Comparison of ENCODE assay signal across 8 cellular contexts in the genomic region with DNA sequence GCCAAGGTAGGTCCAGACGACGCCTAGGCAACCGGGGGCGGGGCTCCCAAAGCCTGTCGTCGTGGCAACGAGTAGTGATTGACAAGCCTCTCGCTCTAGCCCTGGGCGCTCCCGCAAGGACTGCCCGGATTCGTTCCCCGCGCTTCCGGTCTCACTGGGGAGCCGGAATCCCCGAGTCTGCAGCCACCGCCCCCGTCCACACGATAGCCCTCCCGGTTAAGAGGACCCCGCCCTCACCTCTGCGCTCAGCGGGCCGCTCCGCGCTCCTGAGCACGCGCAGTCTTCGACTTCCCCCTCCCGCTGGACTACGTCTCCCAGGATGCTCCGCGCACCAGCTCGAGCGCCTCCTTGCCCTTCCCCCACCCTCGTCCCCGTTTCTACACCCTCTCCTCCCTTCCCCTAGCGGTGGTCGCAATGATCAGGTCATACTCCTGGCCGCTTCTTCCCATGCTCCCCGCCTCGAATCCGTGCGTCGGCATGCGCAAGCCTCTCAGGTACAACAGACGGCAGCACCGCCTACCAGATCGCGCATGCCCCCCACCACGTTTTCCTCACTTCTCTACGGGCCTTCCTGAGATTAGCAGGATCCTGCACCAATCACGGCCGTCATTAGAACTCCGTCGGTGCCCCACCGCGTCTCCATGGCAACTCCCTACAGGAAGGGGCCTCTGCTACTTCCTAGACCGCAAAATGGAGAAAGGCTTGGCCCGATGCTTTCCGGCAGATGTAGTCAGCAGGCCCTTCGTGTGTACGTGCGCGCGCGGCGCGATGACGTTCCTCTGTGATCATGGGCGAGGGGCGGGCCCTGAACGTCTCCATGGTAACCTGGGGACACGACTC. TPM values are rescaled to one million over a fixed set of nuclear protein-coding genes. Genes with fewer than 3 reads are reported as not detected.
DNase-seq lines count a peak whose midpoint lies in the region; ATAC-seq, FAIRE-seq and TF ChIP-seq lines count a peak whose summit lies in the region.

MZF1 (minus strand) TSS at position 518 of the 840 bp plus-strand sequence. CDS start 1,946 bp downstream, outside the sequence.

- no peak for TF ChIP-seq RAD21 in GM12878 (IDR thresholded peaks at IDR 0.05; ENCODE audit: insufficient read depth, low read depth, low read length)

- H3K4me2 ChIP-seq in GM12878 (ENCODE audit: control insufficient read depth, insufficient read depth), result peak within 1 kb of the TSS; percentile 95

- H3K27me3 ChIP-seq in GM12878 (replicated peaks in 1 of 2; ENCODE audit: control insufficient read depth in 2 of 2, insufficient read depth in 2 of 2, low read length in 1 of 2) (no peaks in the 10 kb centered on the region), iPS-15b (ENCODE audit: control insufficient read depth, insufficient read depth, low read length) (no peaks in the 10 kb centered on the region)

- ATAC-seq in GM18502 (IDR thresholded peaks at IDR 0.05; ENCODE audit: poor library complexity, unreplicated experiment) (peak; percentile 56), HG02938 (IDR thresholded peaks at IDR 0.05; ENCODE audit: unreplicated experiment) (peak; percentile 56), GM12878 (peak; percentile 73)

- CTCF ChIA-PET in GM12878 (lab: Yijun Ruan, JAX), result interaction anchor here (1.0 to 1.6 kb wide), 2 partner anchors 12 to 59 kb away, joined by 3 read pairs; no protein-coding TSS in a partner anchor

- peak within 1 kb of the TSS; percentile 84 for H3K9ac ChIP-seq in SK-N-MC (ENCODE audit: insufficient read length)
- peak within 1 kb of the TSS; percentile 92 for H3K9ac ChIP-seq in GM12878 (ENCODE audit: control insufficient read depth, insufficient read depth, low read length)
- peak within 1 kb of the TSS; percentile 96 for H3K9ac ChIP-seq in iPS-15b (ENCODE audit: low read depth, low read length)

- peak within 1 kb of the TSS; percentile 90 for H2AFZ ChIP-seq in GM12878 (ENCODE audit: control insufficient read depth, low read depth, low read length)

- no peaks in the 10 kb centered on the region for H4K20me1 ChIP-seq in GM12878 (ENCODE audit: control insufficient read depth, insufficient read depth)

- peaks cover 12% of the 10 kb centered on the region for H3K4me1 ChIP-seq in GM12878 (ENCODE audit: control insufficient read depth, insufficient read depth, low read length)
- peaks cover 6% of the 10 kb centered on the region for H3K4me1 ChIP-seq in iPS-15b (ENCODE audit: control insufficient read depth, insufficient read depth, low read length)

- no TSS peak for BruUV-seq in GM12878 (replicated peaks; lab: Mats Ljungman, UMichigan)

- TF ChIP-seq EP300 in GM12878 (IDR thresholded peaks at IDR 0.05; ENCODE audit: borderline replicate concordance in 1 of 2, control insufficient read depth in 1 of 2, low read depth in 2 of 2, low read length in 2 of 2), result peak in 1 of 2 experiments; percentile 41; a peak in 2 of 4 replicates

- DNase-seq in SK-N-MC (ENCODE audit: low read depth, low spot score), result peak; percentile 100
- DNase-seq in GM12878 (ENCODE audit: low read depth, low spot score), result peak; percentile 99
- no peak for DNase-seq in NCI-H1092 treated with DMSO at 0.1 percent for 48 hours (lab: John Stamatoyannopoulos, UW)
- no peak for DNase-seq in NCI-H2196 treated with DMSO at 0.1 percent for 48 hours (lab: John Stamatoyannopoulos, UW; ENCODE audit: unreplicated experiment)

- intact Hi-C loops in GM12878 (cut with micrococcal nuclease; ENCODE audit: unreplicated experiment), result loop anchor here (1.0 to 2.0 kb wide), 3 partner anchors 14 to 54 kb away; partner anchors contain the start of genes TRIM28 and ZBTB45

- peaks cover 6% of the 10 kb centered on the region for H3K79me2 ChIP-seq in GM12878 (ENCODE audit: control insufficient read depth, insufficient read depth, low read length)

- SMC1A ChIA-PET in GM12878 (lab: Charles Lee; ENCODE audit: uncharacterized antibody, unreplicated experiment), result interaction anchor here (1.8 kb wide), 1 partner anchor 52 kb away, joined by 7 read pairs; the partner anchor contains the start of gene ZBTB45

- under 1% methylated on average over 61 of the region's 75 CpGs for WGBS in GM12878 (ENCODE audit: insufficient coverage, insufficient replicate concordance, low lambda C conversion rate, missing lambda C conversion rate)

- H3K36me3 ChIP-seq in SK-N-MC (ENCODE audit: insufficient read depth, low read length) (no peaks in the 10 kb centered on the region; the same call in 1 of the 2 replicates), GM12878 (ENCODE audit: control insufficient read depth in 2 of 2, insufficient read depth in 2 of 2, low read length in 1 of 2) (peaks cover 2 to 3% of the 10 kb centered on the region in 2 experiments; a peak in 2 of 4 replicates), iPS-15b (ENCODE audit: control insufficient read depth, insufficient read depth, low read length) (peaks cover 12% of the 10 kb centered on the region)

- peak; percentile 84 for TF ChIP-seq POLR2A in GM12878 (IDR thresholded peaks at IDR 0.05; ENCODE audit: low read depth, low read length)

- TF ChIP-seq CTCF in GM12878 (IDR thresholded peaks at IDR 0.05 in 2 of 3, conservative IDR thresholded peaks at IDR 0.05 in 1 of 3; ENCODE audit: control insufficient read depth in 2 of 3, extremely low read depth in 1 of 3, insufficient read depth in 1 of 3, low read depth in 3 of 3, low read length in 3 of 3), result 0 out of 6 replicates have a peak, but pooled peaks of 2 of the 3 experiments have one; percentile 10 to 16

- RAD21 ChIA-PET in GM12878 (lab: Charles Lee; ENCODE audit: unreplicated experiment), result interaction anchor here (0.5 to 1.2 kb wide), 2 partner anchors 52 to 935 kb away, joined by 3 read pairs; no protein-coding TSS in a partner anchor

- H3K27ac ChIP-seq in SK-N-MC (peak within 1 kb of the TSS; percentile 97), GM12878 (ENCODE audit: control insufficient read depth, insufficient read depth) (peak within 1 kb of the TSS; percentile 98), skin epidermis (peak within 1 kb of the TSS; percentile 65 to 99 (median 96))

- POLR2A ChIA-PET in GM12878 (lab: Charles Lee), result interaction anchor here (1.1 to 6.0 kb wide), 4 partner anchors 9 to 19 kb away, joined by 3 to 46 read pairs (median 6); partner anchors contain the start of genes CHMP2A and UBE2M

- in situ Hi-C loops in GM12878 (cut with MboI), result no loop called here

- H3K4me3 ChIP-seq in SK-N-MC, result peak within 1 kb of the TSS; percentile 95
- H3K4me3 ChIP-seq in GM12878, result peak within 1 kb of the TSS; percentile 82
- peak within 1 kb of the TSS; percentile 98 for H3K4me3 ChIP-seq in iPS-15b (ENCODE audit: low read depth, low read length)
- peak within 1 kb of the TSS; percentile 50 to 70 (median 62) for H3K4me3 ChIP-seq in skin epidermis

- H3K9me3 ChIP-seq in SK-N-MC (ENCODE audit: low read depth, low read length), result no peaks in the 10 kb centered on the region
- H3K9me3 ChIP-seq in GM12878 (replicated peaks; ENCODE audit: control insufficient read depth, insufficient read depth, low read length), result no peaks in the 10 kb centered on the region
- H3K9me3 ChIP-seq in iPS-15b (ENCODE audit: control insufficient read depth, insufficient read depth, low read length), result no peaks in the 10 kb centered on the region

- FAIRE-seq in GM12878 (lab: Jason Lieb, UNC), result peak; percentile 100

TF ChIP-seq in GM12878, 131 proteins besides CTCF, POLR2A, EP300 and RAD21 (continues in another document):
- TF ChIP-seq NR2C1 (IDR thresholded peaks at IDR 0.05) (peak; percentile 45), SMAD1 (IDR thresholded peaks at IDR 0.05; ENCODE audit: low read depth, partially characterized antibody) (peak; percentile 67), SMARCA5 (IDR thresholded peaks at IDR 0.05) (peak; percentile 95), RUNX3 (IDR thresholded peaks at IDR 0.05; ENCODE audit: low read length) (peak; percentile 97)
- TF ChIP-seq, protein P1, sequence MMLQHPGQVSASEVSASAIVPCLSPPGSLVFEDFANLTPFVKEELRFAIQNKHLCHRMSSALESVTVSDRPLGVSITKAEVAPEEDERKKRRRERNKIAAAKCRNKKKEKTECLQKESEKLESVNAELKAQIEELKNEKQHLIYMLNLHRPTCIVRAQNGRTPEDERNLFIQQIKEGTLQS (IDR thresholded peaks at IDR 0.05; ENCODE audit: borderline replicate concordance, extremely low read depth, low read depth, low read length), result peak; percentile 60; the same call in 1 of the 2 replicates
- TF ChIP-seq, protein P2, sequence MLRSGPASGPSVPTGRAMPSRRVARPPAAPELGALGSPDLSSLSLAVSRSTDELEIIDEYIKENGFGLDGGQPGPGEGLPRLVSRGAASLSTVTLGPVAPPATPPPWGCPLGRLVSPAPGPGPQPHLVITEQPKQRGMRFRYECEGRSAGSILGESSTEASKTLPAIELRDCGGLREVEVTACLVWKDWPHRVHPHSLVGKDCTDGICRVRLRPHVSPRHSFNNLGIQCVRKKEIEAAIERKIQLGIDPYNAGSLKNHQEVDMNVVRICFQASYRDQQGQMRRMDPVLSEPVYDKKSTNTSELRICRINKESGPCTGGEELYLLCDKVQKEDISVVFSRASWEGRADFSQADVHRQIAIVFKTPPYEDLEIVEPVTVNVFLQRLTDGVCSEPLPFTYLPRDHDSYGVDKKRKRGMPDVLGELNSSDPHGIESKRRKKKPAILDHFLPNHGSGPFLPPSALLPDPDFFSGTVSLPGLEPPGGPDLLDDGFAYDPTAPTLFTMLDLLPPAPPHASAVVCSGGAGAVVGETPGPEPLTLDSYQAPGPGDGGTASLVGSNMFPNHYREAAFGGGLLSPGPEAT (IDR thresholded peaks at IDR 0.05; ENCODE audit: low read depth), result peak; percentile 26; the same call in 1 of the 2 replicates

RNA-seq across cellular contexts. Expression of gene MZF1, which starts in this region (rescaled TPM):
- 64.7 and 67.2 TPM in 2 replicates for total RNA-seq in GM12878 (2013; cell fraction: nucleolus; rRNA removed)
- total RNA-seq in GM12878 (2014; rRNA removed), result 6.9 and 7.7 TPM in 2 replicates
- 3.3 and 3.6 TPM in 2 replicates for total RNA-seq in GM12878 (2014; rRNA removed; fragmentation: Illumina TruSeq; extraction: Trizol)
- 9.1 and 12.4 TPM in 2 replicates for total RNA-seq in GM12878 (2021)
- 5.9 TPM for polyA plus RNA-seq in GM12878 (2011; ENCODE audit: low read depth)
- polyA plus RNA-seq in GM12878 (2011; rRNA removed), result 7.4 and 9.3 TPM in 2 replicates
- polyA plus RNA-seq in GM12878 (2011; cell fraction: cytosol; rRNA removed), result 8.4 and 16.1 TPM in 2 replicates
- polyA plus RNA-seq in GM12878 (2011; cell fraction: nucleus; rRNA removed), result 104 and 129 TPM in 2 replicates
- polyA plus RNA-seq in GM12878 (2012), result 12.4 and 12.7 TPM in 2 replicates
- 6.0 and 6.8 TPM in 2 replicates for polyA plus RNA-seq in GM12878 (2014; fragmentation: Illumina TruSeq; extraction: Trizol)
- polyA plus RNA-seq in GM12878 (2014; fragmentation: Nextera tagmentation; extraction: Ambion mirVana), result under 1 TPM; 0.38 to 0.64 TPM
- polyA plus RNA-seq in GM12878 (2014; rRNA removed), result 14.7 and 16.6 TPM in 2 replicates
- polyA plus RNA-seq in GM12878 (2016; fragmentation: Nextera tagmentation; extraction: Ambion mirVana), result 1 to 10 TPM; 6.8 to 7.6 TPM
- polyA minus RNA-seq in GM12878 (2011; rRNA and poly(A)+ RNA removed), result 7.3 and 13.7 TPM in 2 replicates
- polyA minus RNA-seq in GM12878 (2011; cell fraction: cytosol; rRNA and poly(A)+ RNA removed), result 4.4 and 5.0 TPM in 2 replicates
- 13.8 and 25.1 TPM in 2 replicates for polyA minus RNA-seq in GM12878 (2011; cell fraction: nucleus; rRNA and poly(A)+ RNA removed)

Comparison
In these comparisons a context has a peak if more than half of its experiments do, and no peak if none do; other contexts are left out.
1. DNase-seq: peak in SK-N-MC (single experiment) and GM12878 (single experiment); none in NCI-H1092 treated with DMSO at 0.1 percent for 48 hours (single experiment) and NCI-H2196 treated with DMSO at 0.1 percent for 48 hours (single experiment).
2. Peak in every context shown above with its lines, with median percentiles within 50 percentile points of each other: ATAC-seq, H3K27ac ChIP-seq, H3K4me3 ChIP-seq and H3K9ac ChIP-seq.